ENCODE assay signal across 8 cellular contexts in the genomic region with DNA sequence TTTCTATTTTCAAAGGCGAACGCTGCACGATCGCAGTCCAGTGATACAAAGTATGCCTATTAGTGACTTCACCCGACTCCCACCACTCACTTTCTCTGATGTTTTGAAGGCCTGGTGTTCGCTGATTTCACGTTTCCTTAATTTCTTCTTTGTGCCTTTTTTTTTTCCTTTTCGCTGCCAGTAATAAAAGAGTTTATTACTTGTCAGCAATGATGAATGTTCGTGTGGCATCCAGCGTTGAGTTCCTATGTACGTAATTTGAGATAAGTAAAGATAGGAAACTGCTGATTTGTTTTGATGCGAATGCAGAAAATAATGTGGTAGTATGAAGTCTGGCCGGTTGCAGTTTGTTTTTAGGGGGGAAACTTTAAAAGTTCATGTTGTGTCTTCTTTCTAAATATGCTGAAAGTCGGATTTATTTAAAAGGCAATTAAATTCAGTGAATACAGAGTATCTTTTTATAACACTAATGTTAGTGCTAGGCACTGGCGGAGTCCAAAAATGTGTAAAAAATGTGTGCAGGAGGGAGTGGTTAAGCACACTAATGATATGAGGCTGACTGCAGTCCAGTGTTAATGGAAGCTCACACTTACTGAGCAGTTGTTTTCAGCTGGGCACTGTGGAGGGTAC. TPM values are rescaled to one million over a fixed set of nuclear protein-coding genes. Genes with fewer than 3 reads are reported as not detected.
DNase-seq lines count a peak whose midpoint lies in the region; TF ChIP-seq lines count a peak whose summit lies in the region.

No MANE protein-coding gene starts in this region.

- no peaks in the 10 kb centered on the region for H3K36me3 Mint-ChIP-seq in dendritic cell treated with granulocyte-macrophage colony-stimulating factor and Interleukin-4, amounts not matched to agents 40 ng/mL and 50 ng/mL, for 4 days (ENCODE audit: low read depth)

- intact Hi-C loops in dendritic cell treated with granulocyte-macrophage colony-stimulating factor and Interleukin-4, amounts not matched to agents 40 ng/mL and 50 ng/mL, for 4 days (cut with micrococcal nuclease), result loop anchor here (1.0 kb wide), 1 partner anchor 15 kb away; no protein-coding TSS in a partner anchor
- intact Hi-C loops in vagina (cut with DNase I), result no loop called here

- H4K8ac ChIP-seq in mesendoderm (ENCODE audit: low read depth, low read length), result no peak overlapping the region

- peak overlapping the region; percentile 97 for H3K56ac ChIP-seq in mesendoderm (ENCODE audit: low read length)

- no peak for TF ChIP-seq POLR2A in vagina (IDR thresholded peaks at IDR 0.05)

- no peak overlapping the region for H2BK15ac ChIP-seq in mesendoderm (replicated peaks; ENCODE audit: low read depth)

- no peak overlapping the region for H3K27ac ChIP-seq in mesendoderm (ENCODE audit: low read depth, low read length)
- peak overlapping the region; percentile 94 for H3K27ac ChIP-seq in vagina

- H4K5ac ChIP-seq in mesendoderm (ENCODE audit: low read length), result no peak overlapping the region

- H3K4me3 Mint-ChIP-seq in dendritic cell treated with granulocyte-macrophage colony-stimulating factor and Interleukin-4, amounts not matched to agents 40 ng/mL and 50 ng/mL, for 4 days, result peak overlapping the region; percentile 78

- no peak overlapping the region for H2BK120ac ChIP-seq in mesendoderm (ENCODE audit: low read depth, low read length)

- H3K36me3 ChIP-seq in mesendoderm (ENCODE audit: control insufficient read depth, insufficient read depth, low read length) (no peaks in the 10 kb centered on the region), vagina (no peaks in the 10 kb centered on the region)

- no peak overlapping the region for H2BK5ac ChIP-seq in mesendoderm (ENCODE audit: low read length)

- H3K79me2 ChIP-seq in mesendoderm (ENCODE audit: control insufficient read depth, insufficient read depth, low read length), result peaks cover 15% of the 10 kb centered on the region

- H3K4me1 Mint-ChIP-seq in dendritic cell treated with granulocyte-macrophage colony-stimulating factor and Interleukin-4, amounts not matched to agents 40 ng/mL and 50 ng/mL, for 4 days (ENCODE audit: low read depth), result peaks cover 39% of the 10 kb centered on the region

- H3K4me1 ChIP-seq in mesendoderm (ENCODE audit: control insufficient read depth, low read depth, low read length) (no peaks in the 10 kb centered on the region), vagina (peaks cover 31% of the 10 kb centered on the region)

- no peaks in the 10 kb centered on the region for H3K9me3 ChIP-seq in vagina

- H3K4me3 ChIP-seq in mesendoderm (ENCODE audit: low read length) (peak overlapping the region; percentile 85), vagina (peak overlapping the region; percentile 70 to 75)

- H3K18ac ChIP-seq in mesendoderm (ENCODE audit: low read length), result peak overlapping the region; percentile 97

- H3K27me3 ChIP-seq in mesendoderm (ENCODE audit: insufficient read depth, low read length, poor library complexity) (no peaks in the 10 kb centered on the region), vagina (no peaks in the 10 kb centered on the region)

- DNase-seq in NCI-H345 treated with DMSO at 0.1 percent for 48 hours (lab: John Stamatoyannopoulos, UW; ENCODE audit: unreplicated experiment), result peak; percentile 67
- DNase-seq in NCI-H345 (lab: John Stamatoyannopoulos, UW), result no peak
- DNase-seq in NCI-H748 treated with DMSO at 0.1 percent for 48 hours (lab: John Stamatoyannopoulos, UW), result peak; percentile 57
- no peak for DNase-seq in mesendoderm
- no peak for DNase-seq in vagina (ENCODE audit: extremely low spot score in 2 of 2)
- no peak for DNase-seq in stimulated activated CD4-positive, alpha-beta T cell treated with anti-CD3 and anti-CD28 coated beads, Interleukin-4, amount 100 ng/mL, for 1 hour
- no peak for DNase-seq in stimulated activated naive CD4-positive, alpha-beta T cell treated with Interleukin-2 at 50 U/mL for 16 hours (lab: John Stamatoyannopoulos, UW)

- TF ChIP-seq CTCF in vagina (IDR thresholded peaks at IDR 0.05), result no peak

- H3K9ac ChIP-seq in mesendoderm (ENCODE audit: low read length), result peak overlapping the region; percentile 91

- H2AK5ac ChIP-seq in mesendoderm (ENCODE audit: low read length), result no peak overlapping the region

- no peaks in the 10 kb centered on the region for H3K9me3 Mint-ChIP-seq in dendritic cell treated with granulocyte-macrophage colony-stimulating factor and Interleukin-4, amounts not matched to agents 40 ng/mL and 50 ng/mL, for 4 days

- H3K27me3 Mint-ChIP-seq in dendritic cell treated with granulocyte-macrophage colony-stimulating factor and Interleukin-4, amounts not matched to agents 40 ng/mL and 50 ng/mL, for 4 days, result no peaks in the 10 kb centered on the region

- no peak overlapping the region for H3K4ac ChIP-seq in mesendoderm (ENCODE audit: low read depth, low read length)

- no CpG with 5 or more reads among the region's 15 CpGs for WGBS in mesendoderm (ENCODE audit: extremely low coverage, insufficient coverage, low lambda C conversion rate)

- peak overlapping the region; percentile 84 for H3K27ac Mint-ChIP-seq in dendritic cell treated with granulocyte-macrophage colony-stimulating factor and Interleukin-4, amounts not matched to agents 40 ng/mL and 50 ng/mL, for 4 days

- H3K79me1 ChIP-seq in mesendoderm (ENCODE audit: low read length), result peaks cover 4% of the 10 kb centered on the region

- H3K4me2 ChIP-seq in mesendoderm (ENCODE audit: low read length), result peak overlapping the region; percentile 76

- no peak overlapping the region for H3K23ac ChIP-seq in mesendoderm (ENCODE audit: low read length)

RNA-seq across cellular contexts. Expression of a gene that starts 0.8 kb away (rescaled TPM):
- polyA plus RNA-seq in mesendoderm (2013, experiment 1 of 2), result 16.0 TPM
- 16.7 TPM for polyA plus RNA-seq in mesendoderm (2013, experiment 2 of 2)
- 12.5 TPM for total RNA-seq in vagina

RNA-seq across cellular contexts. Expression of a gene that starts 14.2 kb away (rescaled TPM):
- 4.6 TPM for polyA plus RNA-seq in mesendoderm (2013, experiment 1 of 2)
- 4.5 TPM for polyA plus RNA-seq in mesendoderm (2013, experiment 2 of 2)
- total RNA-seq in vagina, result 38.5 TPM

Comparison
In these comparisons a context has a peak if more than half of its experiments do, and no peak if none do; other contexts are left out.
1. DNase-seq: peak in NCI-H345 treated with DMSO at 0.1 percent for 48 hours (single experiment) and NCI-H748 treated with DMSO at 0.1 percent for 48 hours (single experiment); none in NCI-H345 (single experiment), mesendoderm (single experiment), vagina (0 of 2), stimulated activated CD4-positive, alpha-beta T cell treated with anti-CD3 and anti-CD28 coated beads, Interleukin-4, amount 100 ng/mL, for 1 hour (single experiment) and stimulated activated naive CD4-positive, alpha-beta T cell treated with Interleukin-2 at 50 U/mL for 16 hours (single experiment).